ENCODE assay signal across 19 cellular contexts in genomic region chr7:103547451-103548284, GRCh38.
"Had no signal": no experiment of that assay in that cellular context is flagged by ENCODE, and none has a peak within 500 bp of the region (broad histone marks: within the 10 kb centered on the region; RNA-seq: fewer than 3 reads in every experiment).

No MANE protein-coding gene starts in this region.

- H3K27me3 ChIP-seq: brain microvascular endothelial cell, esophagus squamous epithelium, left lung had no signal

- H3K36me3 ChIP-seq: brain microvascular endothelial cell, esophagus squamous epithelium, left lung, neutrophil had no signal

- ATAC-seq: activated CD4-positive, CD25-positive, alpha-beta regulatory T cell treated with anti-CD3 and anti-CD28 coated beads, Interleukin-2, amount 50 U/mL, for 24 hours; left lung; naive thymus-derived CD8-positive, alpha-beta T cell had no signal

- H3K79me2 ChIP-seq: parathyroid adenoma had no signal

- H3K9me3 ChIP-seq: esophagus squamous epithelium, left lung, neutrophil had no signal

- H3K27ac ChIP-seq: brain microvascular endothelial cell, esophagus squamous epithelium, left lung, neutrophil, parathyroid adenoma had no signal

- FAIRE-seq: kidney had no signal

- H2AFZ ChIP-seq: parathyroid adenoma had no signal

- H3K4me1 ChIP-seq: esophagus squamous epithelium, left lung, parathyroid adenoma had no signal

- H3K9ac ChIP-seq: parathyroid adenoma had no signal

- H3K4me3 ChIP-seq: esophagus squamous epithelium, left lung had no signal

- DNase-seq: activated CD4-positive, alpha-beta T cell treated with anti-CD3 and anti-CD28 coated beads, Interleukin-2, amount 50 U/mL, for 1 hour; activated naive CD4-positive, alpha-beta T cell; activated naive CD8-positive, alpha-beta T cell treated with anti-CD3 and anti-CD28 coated beads, Interleukin-2, amount 10 ng/mL, durations not matched to agents 7 days and 5 days; brain microvascular endothelial cell; cortex of kidney; effector CD4-positive, alpha-beta T cell; esophagus squamous epithelium; foreskin fibroblast; glutamatergic neuron; hypothalamus; kidney; left lung; naive thymus-derived CD8-positive, alpha-beta T cell; stimulated activated CD4-positive, alpha-beta T cell treated with anti-CD3 and anti-CD28 coated beads, Interleukin-2, amount 100 ng/mL, for 48 hours; stimulated activated naive CD4-positive, alpha-beta T cell; trophoblast cell had no signal
